ENCODE assay signal across 7 cellular contexts in the genomic region with DNA sequence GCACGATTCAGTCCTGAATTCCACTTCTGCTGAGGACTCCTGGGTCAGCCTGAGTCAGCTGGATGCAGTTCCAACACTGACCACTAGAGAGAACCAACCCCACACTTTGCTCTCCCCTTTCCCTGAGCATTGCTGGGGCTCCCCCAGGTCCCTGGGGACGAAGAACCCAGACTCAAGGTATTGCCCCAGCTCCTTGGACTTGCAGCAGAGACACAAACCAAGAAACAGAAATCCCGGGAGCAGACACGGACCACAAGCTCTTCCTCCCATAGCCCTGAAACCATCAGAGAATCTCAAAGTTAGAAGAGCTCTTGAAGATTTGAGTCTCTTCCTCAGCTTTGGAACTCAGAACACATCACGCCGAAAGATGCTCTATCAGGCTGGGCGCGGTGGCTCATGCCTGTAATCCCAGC. TPM values are rescaled to one million over a fixed set of nuclear protein-coding genes. Genes with fewer than 3 reads are reported as not detected.
DNase-seq lines count a peak whose midpoint lies in the region; TF ChIP-seq lines count a peak whose summit lies in the region.

No MANE protein-coding gene starts in this region.

- POLR2A ChIA-PET in HEK293 (lab: Yijun Ruan, JAX): interaction anchor here (2.0 kb wide), 1 partner anchor 227 kb away, joined by 10 read pairs; no protein-coding TSS in a partner anchor
- POLR2A ChIA-PET in activated CD4-positive, alpha-beta memory T cell treated with anti-CD3 and anti-CD28 coated beads for 36 hours (lab: Charles Lee): interaction anchor here (1.1 to 1.7 kb wide), 2 partner anchors 106 to 228 kb away, joined by 3 to 4 read pairs; no protein-coding TSS in a partner anchor

- H3K36me3 ChIP-seq in GM06990 (ENCODE audit: control insufficient read depth, insufficient read depth, low read length) (no peaks in the 10 kb centered on the region), HEK293 (ENCODE audit: control insufficient read depth in 2 of 2, insufficient read depth in 1 of 2, low read length in 2 of 2) (no peaks in the 10 kb centered on the region)

- H3K36me3 Mint-ChIP-seq in activated CD4-positive, alpha-beta memory T cell treated with anti-CD3 and anti-CD28 coated beads for 36 hours: no peaks in the 10 kb centered on the region

- no peaks in the 10 kb centered on the region for H3K9me3 ChIP-seq in HEK293 (ENCODE audit: control insufficient read depth, insufficient read depth, low read depth, low read length)

- no peak overlapping the region for H3K27ac ChIP-seq in HEK293 (ENCODE audit: extremely low read depth, low read depth, low read length)

- H3K4me1 ChIP-seq in HEK293 (ENCODE audit: control insufficient read depth, insufficient read depth, low read length): no peaks in the 10 kb centered on the region

- peak; percentile 48 for DNase-seq in GM06990 (ENCODE audit: extremely low read depth, insufficient read length)
- peak; percentile 16 for DNase-seq in NCI-H345 treated with DMSO at 0.1 percent for 48 hours (lab: John Stamatoyannopoulos, UW; ENCODE audit: unreplicated experiment)
- peak; percentile 84 for DNase-seq in activated CD4-positive, alpha-beta memory T cell treated with anti-CD3 and anti-CD28 coated beads for 36 hours
- DNase-seq in effector CD8-positive, alpha-beta T cell (lab: John Stamatoyannopoulos, UW): peak; percentile 55
- peak; percentile 74 for DNase-seq in myocyte (ENCODE audit: low read depth)
- peak; percentile 29 to 58 for DNase-seq in stimulated activated CD8-positive, alpha-beta memory T cell treated with anti-CD3 and anti-CD28 coated beads, Interleukin-7, amount 100 ng/mL, for 48 hours (ENCODE audit: extremely low read depth in 1 of 2, low read depth in 1 of 2)

- H3K4me1 Mint-ChIP-seq in activated CD4-positive, alpha-beta memory T cell treated with anti-CD3 and anti-CD28 coated beads for 36 hours (ENCODE audit: low read depth): peaks cover 6% of the 10 kb centered on the region

- H3K4me3 ChIP-seq in GM06990 (replicated peaks; ENCODE audit: low read depth, low read length) (no peak overlapping the region), HEK293 (ENCODE audit: low read depth, low read length) (no peak overlapping the region)

- H3K4me3 Mint-ChIP-seq in activated CD4-positive, alpha-beta memory T cell treated with anti-CD3 and anti-CD28 coated beads for 36 hours: peak overlapping the region; percentile 27

- TF ChIP-seq CTCF in GM06990 (IDR thresholded peaks at IDR 0.05; ENCODE audit: insufficient read depth, low read length, poor library complexity, severe bottlenecking): peak; percentile 89
- TF ChIP-seq CTCF in HEK293 (tag by site-specific recombination; IDR thresholded peaks at IDR 0.05): peak; percentile 38; the same call in 1 of the 2 replicates

- no peaks in the 10 kb centered on the region for H3K27me3 ChIP-seq in GM06990 (replicated peaks; ENCODE audit: control insufficient read depth, insufficient read depth, low read length)

- no peaks in the 10 kb centered on the region for H3K27me3 Mint-ChIP-seq in activated CD4-positive, alpha-beta memory T cell treated with anti-CD3 and anti-CD28 coated beads for 36 hours

- CTCF ChIA-PET in HEK293 (lab: Yijun Ruan, JAX): interaction anchor here (0.6 to 4.5 kb wide), 48 partner anchors 9 to 496 kb away, joined by 3 to 58 read pairs (median 4); partner anchors contain the start of gene CD79B
- CTCF ChIA-PET in activated CD4-positive, alpha-beta memory T cell treated with anti-CD3 and anti-CD28 coated beads for 36 hours (lab: Charles Lee): interaction anchor here (0.6 to 6.5 kb wide), 45 partner anchors 8 to 619 kb away, joined by 3 to 94 read pairs (median 4); partner anchors contain the start of genes CD79B and CSHL1

- intact Hi-C loops in activated CD4-positive, alpha-beta memory T cell treated with anti-CD3 and anti-CD28 coated beads for 36 hours (cut with micrococcal nuclease): loop anchor here (1.0 to 10.0 kb wide), 5 partner anchors 27 to 365 kb away; partner anchors contain the start of gene ERN1

- no peaks in the 10 kb centered on the region for H3K9me3 Mint-ChIP-seq in activated CD4-positive, alpha-beta memory T cell treated with anti-CD3 and anti-CD28 coated beads for 36 hours

- peak overlapping the region; percentile 44 for H3K27ac Mint-ChIP-seq in activated CD4-positive, alpha-beta memory T cell treated with anti-CD3 and anti-CD28 coated beads for 36 hours

TF ChIP-seq in HEK293, 187 proteins besides CTCF, POLR2A, EP300 and RAD21:
- TF ChIP-seq, protein P1, sequence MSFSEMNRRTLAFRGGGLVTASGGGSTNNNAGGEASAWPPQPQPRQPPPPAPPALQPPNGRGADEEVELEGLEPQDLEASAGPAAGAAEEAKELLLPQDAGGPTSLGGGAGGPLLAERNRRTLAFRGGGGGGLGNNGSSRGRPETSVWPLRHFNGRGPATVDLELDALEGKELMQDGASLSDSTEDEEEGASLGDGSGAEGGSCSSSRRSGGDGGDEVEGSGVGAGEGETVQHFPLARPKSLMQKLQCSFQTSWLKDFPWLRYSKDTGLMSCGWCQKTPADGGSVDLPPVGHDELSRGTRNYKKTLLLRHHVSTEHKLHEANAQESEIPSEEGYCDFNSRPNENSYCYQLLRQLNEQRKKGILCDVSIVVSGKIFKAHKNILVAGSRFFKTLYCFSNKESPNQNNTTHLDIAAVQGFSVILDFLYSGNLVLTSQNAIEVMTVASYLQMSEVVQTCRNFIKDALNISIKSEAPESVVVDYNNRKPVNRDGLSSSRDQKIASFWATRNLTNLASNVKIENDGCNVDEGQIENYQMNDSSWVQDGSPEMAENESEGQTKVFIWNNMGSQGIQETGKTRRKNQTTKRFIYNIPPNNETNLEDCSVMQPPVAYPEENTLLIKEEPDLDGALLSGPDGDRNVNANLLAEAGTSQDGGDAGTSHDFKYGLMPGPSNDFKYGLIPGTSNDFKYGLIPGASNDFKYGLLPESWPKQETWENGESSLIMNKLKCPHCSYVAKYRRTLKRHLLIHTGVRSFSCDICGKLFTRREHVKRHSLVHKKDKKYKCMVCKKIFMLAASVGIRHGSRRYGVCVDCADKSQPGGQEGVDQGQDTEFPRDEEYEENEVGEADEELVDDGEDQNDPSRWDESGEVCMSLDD (tag by site-specific recombination; IDR thresholded peaks at IDR 0.05): 0 out of 2 replicates have a peak, but pooled peaks have one; percentile 35
- TF ChIP-seq ZNF626 (tag by site-specific recombination; IDR thresholded peaks at IDR 0.05) (no peak), ZNF654 (tag by site-specific recombination; IDR thresholded peaks at IDR 0.05; ENCODE audit: low read depth) (peak; percentile 68), SETDB1 (IDR thresholded peaks at IDR 0.05; ENCODE audit: insufficient read length, low read length) (no peak), ZNF777 (tag by site-specific recombination; IDR thresholded peaks at IDR 0.05; ENCODE audit: borderline replicate concordance) (no peak), PBX3 (CRISPR knock-in tag; IDR thresholded peaks at IDR 0.05) (no peak), ZSCAN23 (tag by site-specific recombination; IDR thresholded peaks at IDR 0.05) (no peak), AEBP2 (tag by site-specific recombination; IDR thresholded peaks at IDR 0.05; ENCODE audit: borderline replicate concordance) (no peak)

RNA-seq across cellular contexts. Expression of gene GH1, which starts 0.7 kb away (rescaled TPM):
- under 1 TPM in 1 of 2 experiments, not detected in 1; 0.43 TPM for total RNA-seq in activated CD4-positive, alpha-beta memory T cell treated with anti-CD3 and anti-CD28 coated beads for 36 hours
- not detected in 2 replicates for total RNA-seq in myocyte
- polyA plus RNA-seq in myocyte (2012): not detected

RNA-seq across cellular contexts. Expression of gene CSHL1, which starts 8.3 kb away (rescaled TPM):
- not detected for total RNA-seq in activated CD4-positive, alpha-beta memory T cell treated with anti-CD3 and anti-CD28 coated beads for 36 hours
- not detected in 2 replicates for total RNA-seq in myocyte
- polyA plus RNA-seq in myocyte (2012): not detected

RNA-seq across cellular contexts. Expression of gene CD79B, which starts 12.8 kb away (rescaled TPM):
- total RNA-seq in activated CD4-positive, alpha-beta memory T cell treated with anti-CD3 and anti-CD28 coated beads for 36 hours: 10 to 100 TPM; 39.1 to 40.9 TPM
- 0.99 and 4.8 TPM in 2 replicates for total RNA-seq in myocyte
- polyA plus RNA-seq in myocyte (2012): not detected

RNA-seq across cellular contexts. Expression of gene CSH1, which starts 22.9 kb away (rescaled TPM):
- not detected for total RNA-seq in activated CD4-positive, alpha-beta memory T cell treated with anti-CD3 and anti-CD28 coated beads for 36 hours
- total RNA-seq in myocyte: not detected in 2 replicates
- polyA plus RNA-seq in myocyte (2012): not detected

RNA-seq across cellular contexts. Expression of gene GH2, which starts 37.6 kb away (rescaled TPM):
- not detected for total RNA-seq in activated CD4-positive, alpha-beta memory T cell treated with anti-CD3 and anti-CD28 coated beads for 36 hours
- total RNA-seq in myocyte: not detected in 2 replicates
- not detected for polyA plus RNA-seq in myocyte (2012)

Comparison
In these comparisons a context has a peak if more than half of its experiments do, and no peak if none do; other contexts are left out.
1. DNase-seq: peak in every context shown above with its lines; median percentile 84 in activated CD4-positive, alpha-beta memory T cell treated with anti-CD3 and anti-CD28 coated beads for 36 hours; 74 in myocyte; 55 in effector CD8-positive, alpha-beta T cell; 48 in GM06990; 44 in stimulated activated CD8-positive, alpha-beta memory T cell treated with anti-CD3 and anti-CD28 coated beads, Interleukin-7, amount 100 ng/mL, for 48 hours; 16 in NCI-H345 treated with DMSO at 0.1 percent for 48 hours.